12 cellular contexts compared by ENCODE assay signal in the genomic region with DNA sequence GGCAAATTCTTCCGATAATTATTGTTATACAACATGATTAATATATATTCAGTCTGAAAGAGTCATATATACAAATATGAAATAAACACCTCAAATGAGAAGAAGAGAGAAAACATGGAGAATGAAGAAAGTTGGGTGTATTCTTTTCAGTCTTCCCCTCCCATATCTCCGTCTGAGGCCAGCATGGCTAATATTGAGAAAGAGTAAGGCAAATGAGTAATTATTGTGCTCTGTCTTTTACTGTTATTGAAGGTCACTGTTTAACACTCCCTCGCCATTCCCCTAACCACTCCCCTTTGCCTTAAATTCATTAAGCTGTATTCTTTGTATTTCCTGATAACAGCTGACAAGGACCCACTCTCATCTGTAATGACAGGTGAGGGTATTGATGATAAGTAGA. TPM values are rescaled to one million over a fixed set of nuclear protein-coding genes. Genes with fewer than 3 reads are reported as not detected.
A peak's percentile ranks its signal among the peaks of the same experiment; 100 is the strongest.
DNase-seq lines count a peak whose midpoint lies in the region; ATAC-seq and TF ChIP-seq lines count a peak whose summit lies in the region.
"Had no signal": no experiment of that assay in that cellular context is flagged by ENCODE, and none has a peak within 500 bp of the region (broad histone marks: within the 10 kb centered on the region; RNA-seq: fewer than 3 reads in every experiment).

No MANE protein-coding gene starts in this region.

- peaks cover 36% of the 10 kb centered on the region for H3F3A ChIP-seq in DOHH2 (ENCODE audit: control insufficient read depth, insufficient read depth)

- dilution Hi-C loops in mammary epithelial cell (cut with HindIII; ENCODE audit: low sequenced_read_pairs) = no loop called here

- no TSS peak for BruUV-seq in mammary epithelial cell (replicated peaks; lab: Mats Ljungman, UMichigan)

- H3K4me3 ChIP-seq in DOHH2 (ENCODE audit: low read length) (peak overlapping the region; percentile 65), dorsolateral prefrontal cortex (no peak overlapping the region), mammary epithelial cell (replicated peaks in 1 of 3; ENCODE audit: insufficient read depth in 1 of 3, low read depth in 2 of 3, low read length in 3 of 3) (no peak overlapping the region)
- H3K4me3 ChIP-seq: ascending aorta had no signal

- peaks cover 29% of the 10 kb centered on the region for H3K79me2 ChIP-seq in DOHH2 (ENCODE audit: control insufficient read depth, low read length)
- no peaks in the 10 kb centered on the region for H3K79me2 ChIP-seq in mammary epithelial cell (ENCODE audit: insufficient read depth, low read length)

- no peak for DNase-seq in dorsolateral prefrontal cortex
- DNase-seq in kidney tubule cell (ENCODE audit: low spot score) = no peak
- no peak for DNase-seq in mammary epithelial cell
- DNase-seq: stimulated activated CD4-positive, alpha-beta T cell treated with anti-CD3 and anti-CD28 coated beads, Interleukin-1b, Interleukin-23, amount 100 ng/mL, for 48 hours; substantia nigra had no signal

- H3K36me3 ChIP-seq in DOHH2 (ENCODE audit: control insufficient read depth, low read length) (peaks cover 12% of the 10 kb centered on the region), mammary epithelial cell (ENCODE audit: insufficient read depth, low read length) (no peaks in the 10 kb centered on the region)
- H3K36me3 ChIP-seq: ascending aorta had no signal

- peak overlapping the region; percentile 83 for H3K4me2 ChIP-seq in DOHH2 (ENCODE audit: low read length)
- H3K4me2 ChIP-seq in mammary epithelial cell (ENCODE audit: insufficient read depth, low read depth, low read length) = no peak overlapping the region

- H3K9me3 ChIP-seq in DOHH2 (ENCODE audit: control insufficient read depth, insufficient read depth, low read length) (no peaks in the 10 kb centered on the region), mammary epithelial cell (replicated peaks; ENCODE audit: insufficient read depth, low read length) (no peaks in the 10 kb centered on the region)
- H3K9me3 ChIP-seq: ascending aorta had no signal

- peaks cover 77% of the 10 kb centered on the region for H3K4me1 ChIP-seq in DOHH2 (ENCODE audit: control insufficient read depth, low read length)
- H3K4me1 ChIP-seq in mammary epithelial cell (ENCODE audit: insufficient read depth, low read length) = no peaks in the 10 kb centered on the region
- H3K4me1 ChIP-seq: ascending aorta had no signal

- no peak for TF ChIP-seq CTCF in DOHH2 (IDR thresholded peaks at IDR 0.05; ENCODE audit: low read depth, low read length, poor library complexity, severe bottlenecking)
- no peak for TF ChIP-seq CTCF in dorsolateral prefrontal cortex (IDR thresholded peaks at IDR 0.05 in 54 of 56, conservative IDR thresholded peaks at IDR 0.05 in 2 of 56; ENCODE audit: low read depth in 1 of 56, partially characterized antibody in 56 of 56)
- no peak for TF ChIP-seq CTCF in mammary epithelial cell (conservative IDR thresholded peaks at IDR 0.05 in 1 of 2, IDR thresholded peaks at IDR 0.05 in 1 of 2; ENCODE audit: extremely low read depth in 1 of 2, insufficient read depth in 1 of 2, low read depth in 1 of 2, low read length in 2 of 2)

- CTCF ChIA-PET in mammary epithelial cell (lab: Charles Lee; ENCODE audit: low non-redundant PET) = no interaction called here

- intact Hi-C loops in dorsolateral prefrontal cortex (cut with DNase I) (no loop called here), mammary epithelial cell (cut with micrococcal nuclease) (no loop called here)

- WGBS in mammary epithelial cell (ENCODE audit: low coverage, missing lambda C conversion rate) = 98% methylated on average over 3 of the region's 3 CpGs

- no peak overlapping the region for H3K9ac ChIP-seq in mammary epithelial cell (ENCODE audit: insufficient read depth, low read length)

- H3K27ac ChIP-seq in DOHH2 (ENCODE audit: low read depth, low read length) (peak overlapping the region; percentile 96), dorsolateral prefrontal cortex (peak overlapping the region in 44 of 59 donors; percentile 9 to 89 (median 77)), mammary epithelial cell (ENCODE audit: insufficient read depth, low read depth, low read length) (no peak overlapping the region)
- H3K27ac ChIP-seq: ascending aorta had no signal

- ATAC-seq in GM21423 (IDR thresholded peaks at IDR 0.05; ENCODE audit: unreplicated experiment) (peak; percentile 43), HG03196 (IDR thresholded peaks at IDR 0.05; ENCODE audit: unreplicated experiment) (peak; percentile 16), HG03457 (IDR thresholded peaks at IDR 0.05; ENCODE audit: unreplicated experiment) (no peak), GM21390 (IDR thresholded peaks at IDR 0.05; ENCODE audit: unreplicated experiment) (no peak)
- ATAC-seq: HCT116 had no signal

- H4K20me1 ChIP-seq in DOHH2 (ENCODE audit: control insufficient read depth, insufficient read depth, low read depth, low read length) = no peaks in the 10 kb centered on the region
- no peaks in the 10 kb centered on the region for H4K20me1 ChIP-seq in mammary epithelial cell (ENCODE audit: insufficient read depth, low read length)

- H3K9me2 ChIP-seq in DOHH2 (replicated peaks; ENCODE audit: control insufficient read depth, low read length) = no peaks in the 10 kb centered on the region

- H2AFZ ChIP-seq in mammary epithelial cell (ENCODE audit: low read depth, low read length) = no peak overlapping the region

- H3K27me3 ChIP-seq in DOHH2 (ENCODE audit: control insufficient read depth, low read length) (no peaks in the 10 kb centered on the region), dorsolateral prefrontal cortex (no peaks in the 10 kb centered on the region), mammary epithelial cell (ENCODE audit: insufficient read depth, low read length) (no peaks in the 10 kb centered on the region)
- H3K27me3 ChIP-seq: ascending aorta had no signal

- in situ Hi-C loops in mammary epithelial cell (cut with MboI; ENCODE audit: low sequenced_read_pairs in 2 of 2) = no loop called here

RNA-seq across cellular contexts. Expression of a gene that starts 46.6 kb away (rescaled TPM):
- total RNA-seq in dorsolateral prefrontal cortex (100 to 1,000 TPM in 118 of 120 experiments, 10 to 100 TPM in 2; 71.5 to 387 (median 202) TPM), mammary epithelial cell (100 to 1,000 TPM in 1 of 2 donors, 10 to 100 TPM in 1; 25.8 to 133 TPM)
- polyA plus RNA-seq in mammary epithelial cell = 62.9 TPM
- polyA minus RNA-seq in mammary epithelial cell = 38.0 TPM

Comparison
In these comparisons a context has a peak if more than half of its experiments do, and no peak if none do; other contexts are left out.
1. ATAC-seq: peak in GM21423 (single experiment) and HG03196 (single experiment); none in HG03457 (single experiment) and GM21390 (single experiment).